In the genomic region with DNA sequence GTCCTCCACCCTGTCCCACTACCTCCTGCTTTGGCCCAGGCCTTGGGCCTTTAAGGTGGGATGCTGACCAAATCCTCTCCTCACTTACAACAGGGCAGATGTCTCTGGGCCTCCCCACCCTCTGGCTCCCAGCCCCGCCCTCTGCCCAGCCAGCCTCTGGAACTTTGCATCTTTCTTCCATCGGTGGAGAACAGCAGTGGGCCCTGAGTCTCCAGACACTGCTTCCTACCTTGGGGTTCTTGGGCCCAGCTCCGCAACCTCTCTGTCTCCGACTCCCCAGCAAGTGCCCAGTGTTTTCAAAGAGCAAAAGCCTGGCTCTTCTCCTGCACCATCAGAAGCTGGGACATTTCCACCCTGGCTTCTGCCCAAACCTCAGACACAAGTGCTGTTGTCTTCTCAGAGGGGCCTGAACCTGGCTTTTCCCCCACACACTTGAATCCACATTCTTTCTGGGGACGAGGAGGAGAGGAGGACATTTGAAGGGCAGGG, we compare ENCODE assay signal across 1 cellular context.
TF ChIP-seq lines count a peak whose summit lies in the region.

No MANE protein-coding gene starts in this region.

TF ChIP-seq in IMR-90, 13 proteins besides CTCF, POLR2A, EP300 and RAD21:
- no peak for TF ChIP-seq RFX5 (IDR thresholded peaks at IDR 0.05; ENCODE audit: low read depth, low read length)
- TF ChIP-seq FOS (IDR thresholded peaks at IDR 0.05; ENCODE audit: low read depth, low read length) = no peak
- TF ChIP-seq, protein P1, sequence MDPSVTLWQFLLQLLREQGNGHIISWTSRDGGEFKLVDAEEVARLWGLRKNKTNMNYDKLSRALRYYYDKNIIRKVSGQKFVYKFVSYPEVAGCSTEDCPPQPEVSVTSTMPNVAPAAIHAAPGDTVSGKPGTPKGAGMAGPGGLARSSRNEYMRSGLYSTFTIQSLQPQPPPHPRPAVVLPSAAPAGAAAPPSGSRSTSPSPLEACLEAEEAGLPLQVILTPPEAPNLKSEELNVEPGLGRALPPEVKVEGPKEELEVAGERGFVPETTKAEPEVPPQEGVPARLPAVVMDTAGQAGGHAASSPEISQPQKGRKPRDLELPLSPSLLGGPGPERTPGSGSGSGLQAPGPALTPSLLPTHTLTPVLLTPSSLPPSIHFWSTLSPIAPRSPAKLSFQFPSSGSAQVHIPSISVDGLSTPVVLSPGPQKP (IDR thresholded peaks at IDR 0.05; ENCODE audit: borderline replicate concordance, low read depth, low read length) = no peak
- TF ChIP-seq, protein P2, sequence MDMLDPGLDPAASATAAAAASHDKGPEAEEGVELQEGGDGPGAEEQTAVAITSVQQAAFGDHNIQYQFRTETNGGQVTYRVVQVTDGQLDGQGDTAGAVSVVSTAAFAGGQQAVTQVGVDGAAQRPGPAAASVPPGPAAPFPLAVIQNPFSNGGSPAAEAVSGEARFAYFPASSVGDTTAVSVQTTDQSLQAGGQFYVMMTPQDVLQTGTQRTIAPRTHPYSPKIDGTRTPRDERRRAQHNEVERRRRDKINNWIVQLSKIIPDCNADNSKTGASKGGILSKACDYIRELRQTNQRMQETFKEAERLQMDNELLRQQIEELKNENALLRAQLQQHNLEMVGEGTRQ (IDR thresholded peaks at IDR 0.05; ENCODE audit: low read depth, low read length) = no peak
- no peak for TF ChIP-seq MXI1 (IDR thresholded peaks at IDR 0.05; ENCODE audit: borderline replicate concordance, low read depth, low read length)
- no peak for TF ChIP-seq BHLHE40 (IDR thresholded peaks at IDR 0.05; ENCODE audit: low read depth, low read length)
- TF ChIP-seq RCOR1 (IDR thresholded peaks at IDR 0.05; ENCODE audit: insufficient replicate concordance, low read length) = no peak
- TF ChIP-seq MAZ (IDR thresholded peaks at IDR 0.05; ENCODE audit: borderline replicate concordance, low read depth, low read length) = no peak
- TF ChIP-seq SMC3 (IDR thresholded peaks at IDR 0.05; ENCODE audit: low read depth, low read length) = no peak
- TF ChIP-seq CHD1 (IDR thresholded peaks at IDR 0.05; ENCODE audit: low read depth, low read length) = no peak
- TF ChIP-seq NFE2L2 (IDR thresholded peaks at IDR 0.05; ENCODE audit: low read depth, low read length) = no peak
- no peak for TF ChIP-seq CEBPB (IDR thresholded peaks at IDR 0.05; ENCODE audit: low read depth, low read length)
- TF ChIP-seq MAFK (IDR thresholded peaks at IDR 0.05; ENCODE audit: low read depth, low read length) = no peak
